ENCODE assay signal across 15 cellular contexts in genomic region chr15:90271459-90272166, GRCh38. TPM values are rescaled to one million over a fixed set of nuclear protein-coding genes. Genes with fewer than 3 reads are reported as not detected.
A peak's percentile ranks its signal among the peaks of the same experiment; 100 is the strongest.
DNase-seq lines count a peak whose midpoint lies in the region; TF ChIP-seq lines count a peak whose summit lies in the region.
"Had no signal": no experiment of that assay in that cellular context is flagged by ENCODE, and none has a peak within 500 bp of the region (broad histone marks: within the 10 kb centered on the region; RNA-seq: fewer than 3 reads in every experiment).

No MANE protein-coding gene starts in this region.

- in situ Hi-C loops in mammary epithelial cell (cut with MboI; ENCODE audit: low sequenced_read_pairs in 2 of 2), result no loop called here

- H4K20me1 ChIP-seq in mammary epithelial cell (ENCODE audit: insufficient read depth, low read length) (no peaks in the 10 kb centered on the region), osteoblast (ENCODE audit: insufficient read depth, low read length) (peaks cover 38% of the 10 kb centered on the region)

- DNase-seq in Caco-2 (no peak), RWPE1 (ENCODE audit: low spot score) (no peak), mammary epithelial cell (no peak), osteoblast (ENCODE audit: insufficient read length, low spot score, missing footprints) (peak; percentile 65), NCI-H1092 treated with DMSO at 0.1 percent for 48 hours (lab: John Stamatoyannopoulos, UW) (no peak), NCI-H2171 (lab: John Stamatoyannopoulos, UW) (no peak), NCI-H524 (lab: John Stamatoyannopoulos, UW) (no peak)
- DNase-seq: adrenal gland, C1 segment of cervical spinal cord, foreskin keratinocyte, IMR-90, small intestine had no signal

- intact Hi-C loops in Caco-2 (cut with micrococcal nuclease; ENCODE audit: unreplicated experiment) (no loop called here), mammary epithelial cell (cut with micrococcal nuclease) (no loop called here)

- H3K4me2 ChIP-seq in mammary epithelial cell (ENCODE audit: insufficient read depth, low read depth, low read length), result no peak overlapping the region
- H3K4me2 ChIP-seq in osteoblast (ENCODE audit: insufficient read depth, low read length), result no peak overlapping the region

- H3K27me3 Mint-ChIP-seq in Caco-2 (ENCODE audit: insufficient read depth, unreplicated experiment), result no peaks in the 10 kb centered on the region

- peaks cover 52% of the 10 kb centered on the region for H3K36me3 Mint-ChIP-seq in Caco-2 (ENCODE audit: insufficient read depth, unreplicated experiment)

- no peaks in the 10 kb centered on the region for H3K9me3 Mint-ChIP-seq in Caco-2 (ENCODE audit: unreplicated experiment)

- peak overlapping the region; percentile 31 for H3K27ac ChIP-seq in RWPE1
- H3K27ac ChIP-seq in mammary epithelial cell (ENCODE audit: insufficient read depth, low read depth, low read length), result no peak overlapping the region
- H3K27ac ChIP-seq in osteoblast (ENCODE audit: low read depth, low read length), result no peak overlapping the region
- H3K27ac ChIP-seq: adrenal gland, foreskin keratinocyte, SJSA1 had no signal

- H3K4me1 ChIP-seq in Caco-2 (peaks cover 10% of the 10 kb centered on the region; the same call in 1 of the 2 replicates), mammary epithelial cell (ENCODE audit: insufficient read depth, low read length) (peaks cover 12% of the 10 kb centered on the region), osteoblast (ENCODE audit: insufficient read depth, low read length) (peaks cover 12% of the 10 kb centered on the region)

- peaks cover 64% of the 10 kb centered on the region for H3K79me2 ChIP-seq in mammary epithelial cell (ENCODE audit: insufficient read depth, low read length)
- peaks cover 63% of the 10 kb centered on the region for H3K79me2 ChIP-seq in osteoblast (ENCODE audit: insufficient read depth, low read length)

- H3K4me3 Mint-ChIP-seq in Caco-2 (ENCODE audit: unreplicated experiment), result no peak overlapping the region

- BruUV-seq in Caco-2 (replicated peaks; lab: Mats Ljungman, UMichigan) (TSS peak; percentile 7), mammary epithelial cell (replicated peaks; lab: Mats Ljungman, UMichigan) (TSS peak; percentile 26)

- H2AFZ ChIP-seq in mammary epithelial cell (ENCODE audit: low read depth, low read length) (no peak overlapping the region), osteoblast (ENCODE audit: low read length) (no peak overlapping the region)

- dilution Hi-C loops in mammary epithelial cell (cut with HindIII; ENCODE audit: low sequenced_read_pairs), result no loop called here

- peaks cover 23% of the 10 kb centered on the region for H3K4me1 Mint-ChIP-seq in Caco-2 (ENCODE audit: low read depth, unreplicated experiment)

- POLR2A ChIA-PET in Caco-2 (lab: Charles Lee) (no interaction called here), RWPE1 (lab: Yijun Ruan, JAX; ENCODE audit: low non-redundant PET) (interaction anchor here (0.5 kb wide), 1 partner anchor 49 kb away, joined by 11 read pairs; no protein-coding TSS in a partner anchor)

- H3K4me3 ChIP-seq in Caco-2 (ENCODE audit: low read depth, low read length) (no peak overlapping the region), mammary epithelial cell (replicated peaks in 1 of 3; ENCODE audit: insufficient read depth in 1 of 3, low read depth in 2 of 3, low read length in 3 of 3) (no peak overlapping the region), osteoblast (ENCODE audit: insufficient read depth, low read length) (no peak overlapping the region)
- H3K4me3 ChIP-seq: adrenal gland, HAP-1, SJSA1 had no signal

- H3K9ac ChIP-seq in mammary epithelial cell (ENCODE audit: insufficient read depth, low read length), result no peak overlapping the region

- 80% methylated on average over 6 of the region's 7 CpGs for WGBS in mammary epithelial cell (ENCODE audit: low coverage, missing lambda C conversion rate)

- H3K36me3 ChIP-seq in Caco-2 (ENCODE audit: control insufficient read depth, insufficient read depth, low read length) (peaks cover 1% of the 10 kb centered on the region), mammary epithelial cell (ENCODE audit: insufficient read depth, low read length) (peaks cover 30% of the 10 kb centered on the region), osteoblast (ENCODE audit: insufficient read depth, low read length) (peaks cover 42% of the 10 kb centered on the region)

- H3K27me3 ChIP-seq in Caco-2 (replicated peaks; ENCODE audit: control insufficient read depth, insufficient read depth, low read length), result no peaks in the 10 kb centered on the region
- no peaks in the 10 kb centered on the region for H3K27me3 ChIP-seq in mammary epithelial cell (ENCODE audit: insufficient read depth, low read length)
- no peaks in the 10 kb centered on the region for H3K27me3 ChIP-seq in osteoblast (ENCODE audit: insufficient read depth, low read length)
- H3K27me3 ChIP-seq: adrenal gland, foreskin keratinocyte, SJSA1 had no signal

- no peak overlapping the region for H3K27ac Mint-ChIP-seq in Caco-2 (ENCODE audit: unreplicated experiment)

- CTCF ChIA-PET in Caco-2 (lab: Charles Lee), result interaction anchor here (1.9 kb wide), 1 partner anchor 22 kb away, joined by 4 read pairs; no protein-coding TSS in a partner anchor
- CTCF ChIA-PET in RWPE1 (lab: Yijun Ruan, JAX), result no interaction called here
- CTCF ChIA-PET in mammary epithelial cell (lab: Charles Lee; ENCODE audit: low non-redundant PET), result no interaction called here

- H3K9me3 ChIP-seq in Caco-2 (no peaks in the 10 kb centered on the region), mammary epithelial cell (replicated peaks; ENCODE audit: insufficient read depth, low read length) (no peaks in the 10 kb centered on the region), osteoblast (ENCODE audit: low read depth, low read length) (no peaks in the 10 kb centered on the region)
- H3K9me3 ChIP-seq: adrenal gland, HAP-1, SJSA1 had no signal

- TF ChIP-seq CTCF in Caco-2 (IDR thresholded peaks at IDR 0.05; ENCODE audit: insufficient read depth in 1 of 2, low read depth in 1 of 2, low read length in 1 of 2, severe bottlenecking in 1 of 2, unreplicated experiment in 1 of 2), result no peak
- TF ChIP-seq CTCF in RWPE1 (conservative IDR thresholded peaks at IDR 0.05; ENCODE audit: low read depth), result no peak
- no peak for TF ChIP-seq CTCF in mammary epithelial cell (conservative IDR thresholded peaks at IDR 0.05 in 1 of 2, IDR thresholded peaks at IDR 0.05 in 1 of 2; ENCODE audit: extremely low read depth in 1 of 2, insufficient read depth in 1 of 2, low read depth in 1 of 2, low read length in 2 of 2)
- TF ChIP-seq CTCF in osteoblast (IDR thresholded peaks at IDR 0.05; ENCODE audit: extremely low read depth, low read depth, low read length), result no peak

RNA-seq across cellular contexts. Expression of gene NGRN, which starts 6.1 kb away (rescaled TPM):
- total RNA-seq in Caco-2 (2022), result 93.6 and 101 TPM in 2 replicates
- 10 to 100 TPM; 55.3 to 77.2 TPM for total RNA-seq in mammary epithelial cell
- polyA plus RNA-seq in mammary epithelial cell, result 36.4 TPM
- 11.9 TPM for polyA minus RNA-seq in mammary epithelial cell
- total RNA-seq in osteoblast, result 56.0 and 68.4 TPM in 2 replicates

RNA-seq across cellular contexts. Expression of gene TTLL13, which starts 22.3 kb away (rescaled TPM):
- total RNA-seq in Caco-2 (2022) (0.43 TPM in 1 of 2 replicates, not detected in the other), mammary epithelial cell (under 1 TPM; 0.17 to 0.21 TPM), osteoblast (under 0.01 TPM in 2 replicates)
- 0.02 TPM for polyA plus RNA-seq in mammary epithelial cell
- not detected for polyA minus RNA-seq in mammary epithelial cell
- total RNA-seq: foreskin keratinocyte, IMR-90, omental fat pad, SJSA1 had no signal
- polyA plus RNA-seq: foreskin keratinocyte had no signal

RNA-seq across cellular contexts. Expression of gene GDPGP1, which starts 37.6 kb away (rescaled TPM):
- total RNA-seq in Caco-2 (2022) (5.1 and 5.7 TPM in 2 replicates), mammary epithelial cell (1 to 10 TPM; 3.9 to 6.8 TPM), osteoblast (8.0 and 9.7 TPM in 2 replicates)
- polyA plus RNA-seq in mammary epithelial cell, result 2.6 TPM
- polyA minus RNA-seq in mammary epithelial cell, result 7.6 TPM

RNA-seq across cellular contexts. Expression of gene CIB1, which starts 37.9 kb away (rescaled TPM):
- 37.7 and 44.5 TPM in 2 replicates for total RNA-seq in Caco-2 (2022)
- 10 to 100 TPM; 14.8 to 74.6 TPM for total RNA-seq in mammary epithelial cell
- polyA plus RNA-seq in mammary epithelial cell, result 115 TPM
- 42.4 TPM for polyA minus RNA-seq in mammary epithelial cell
- total RNA-seq in osteoblast, result 21.4 and 23.0 TPM in 2 replicates
